ENCODE assay signal across 8 cellular contexts in genomic region chr1:143729451-143730111, GRCh38.
DNase-seq lines count a peak whose midpoint lies in the region; ATAC-seq and TF ChIP-seq lines count a peak whose summit lies in the region.
"Not testable (repeated sequence)": the region's sequence is repeated elsewhere in the genome, so short reads cannot be mapped to it uniquely, and the experiment has no call there.

No MANE protein-coding gene starts in this region.

- H3K9me3 ChIP-seq in SJCRH30 (replicated peaks); cardiac muscle cell (ENCODE audit: low read depth): not testable (repeated sequence)

- H3K4me1 Mint-ChIP-seq in GM23338; activated naive CD4-positive, alpha-beta T cell treated with anti-CD3 and anti-CD28 coated beads for 36 hours (ENCODE audit: low read depth): not testable (repeated sequence)

- H3K27ac Mint-ChIP-seq in GM23338, result peak overlapping the region; percentile 100
- peak overlapping the region; percentile 93 for H3K27ac Mint-ChIP-seq in activated naive CD4-positive, alpha-beta T cell treated with anti-CD3 and anti-CD28 coated beads for 36 hours

- not testable (repeated sequence) for H4K20me1 ChIP-seq in GM23338 (replicated peaks; ENCODE audit: insufficient read depth)

- CTCF ChIA-PET in activated naive CD4-positive, alpha-beta T cell treated with anti-CD3 and anti-CD28 coated beads for 36 hours (lab: Charles Lee), result not testable (repeated sequence)

- not testable (repeated sequence) for H3K36me3 ChIP-seq in GM23338 (ENCODE audit: insufficient read depth); SJCRH30; cardiac muscle cell

- H2AFZ ChIP-seq in GM23338, result not testable (repeated sequence)

- not testable (repeated sequence) for H3K36me3 Mint-ChIP-seq in GM23338 (ENCODE audit: low read depth); activated naive CD4-positive, alpha-beta T cell treated with anti-CD3 and anti-CD28 coated beads for 36 hours (ENCODE audit: low read depth)

- H3K9me3 Mint-ChIP-seq in GM23338; activated naive CD4-positive, alpha-beta T cell treated with anti-CD3 and anti-CD28 coated beads for 36 hours: not testable (repeated sequence)

- intact Hi-C loops in activated naive CD4-positive, alpha-beta T cell treated with anti-CD3 and anti-CD28 coated beads for 36 hours (cut with micrococcal nuclease); posterior vena cava (cut with DNase I): not testable (repeated sequence)

- not testable (repeated sequence) for TF ChIP-seq CTCF in 22Rv1 (IDR thresholded peaks at IDR 0.05); GM23338 (conservative IDR thresholded peaks at IDR 0.05; ENCODE audit: low read depth in 2 of 2); cardiac muscle cell (IDR thresholded peaks at IDR 0.05; ENCODE audit: low read depth, low read length)

- H3K27me3 Mint-ChIP-seq in GM23338 (ENCODE audit: insufficient read depth, low read depth, poor library complexity), result not testable (repeated sequence)
- H3K27me3 Mint-ChIP-seq in activated naive CD4-positive, alpha-beta T cell treated with anti-CD3 and anti-CD28 coated beads for 36 hours (ENCODE audit: low read depth), result peaks cover 36% of the 10 kb centered on the region

- not testable (repeated sequence) for H3K4me2 ChIP-seq in GM23338

- H3K27me3 ChIP-seq in GM23338 (ENCODE audit: insufficient read depth); SJCRH30; cardiac muscle cell: not testable (repeated sequence)

- peak overlapping the region; percentile 33; the same call in 1 of the 3 replicates for H3K4me3 Mint-ChIP-seq in GM23338
- H3K4me3 Mint-ChIP-seq in activated naive CD4-positive, alpha-beta T cell treated with anti-CD3 and anti-CD28 coated beads for 36 hours, result peak overlapping the region; percentile 46

- ATAC-seq in GM18861 (IDR thresholded peaks at IDR 0.05; ENCODE audit: unreplicated experiment) (peak; percentile 80), GM23338 (peak; percentile 79), HG03354 (IDR thresholded peaks at IDR 0.05; ENCODE audit: poor library complexity, severe bottlenecking, unreplicated experiment) (peak; percentile 52)

- DNase-seq in GM23338 (ENCODE audit: low spot score), result not testable (repeated sequence)
- DNase-seq in SJCRH30 (peak; percentile 19 to 29), cardiac muscle cell (ENCODE audit: low read depth in 1 of 2, low spot score in 1 of 2) (peak in 1 of 2 donors; percentile 20), posterior vena cava (ENCODE audit: low spot score) (peak; percentile 87)
- peak; percentile 40 for DNase-seq in activated naive CD4-positive, alpha-beta T cell treated with anti-CD3 and anti-CD28 coated beads for 36 hours

- H3K27ac ChIP-seq in 22Rv1 (peak overlapping the region; percentile 69), cardiac muscle cell (peak overlapping the region; percentile 71)
- not testable (repeated sequence) for H3K27ac ChIP-seq in GM23338 (ENCODE audit: low read depth); SJCRH30

- H3K79me2 ChIP-seq in GM23338 (replicated peaks; ENCODE audit: insufficient read depth), result not testable (repeated sequence)

- H3K4me3 ChIP-seq in GM23338, SJCRH30, cardiac muscle cell: not testable (repeated sequence)

- H3K9me2 ChIP-seq in GM23338 (ENCODE audit: insufficient read depth), result not testable (repeated sequence)

- not testable (repeated sequence) for H3F3A ChIP-seq in GM23338 (replicated peaks; ENCODE audit: low read depth)

- not testable (repeated sequence) for H3K4me1 ChIP-seq in GM23338 (ENCODE audit: insufficient read depth); SJCRH30; cardiac muscle cell (ENCODE audit: low read depth)

TF ChIP-seq in GM23338, 12 proteins besides CTCF, POLR2A, EP300 and RAD21:
- TF ChIP-seq POLR2AphosphoS5 (IDR thresholded peaks at IDR 0.05; ENCODE audit: low read depth), result peak; percentile 56; the same call in 1 of the 2 replicates
